11 cellular contexts compared by ENCODE assay signal in the genomic region with DNA sequence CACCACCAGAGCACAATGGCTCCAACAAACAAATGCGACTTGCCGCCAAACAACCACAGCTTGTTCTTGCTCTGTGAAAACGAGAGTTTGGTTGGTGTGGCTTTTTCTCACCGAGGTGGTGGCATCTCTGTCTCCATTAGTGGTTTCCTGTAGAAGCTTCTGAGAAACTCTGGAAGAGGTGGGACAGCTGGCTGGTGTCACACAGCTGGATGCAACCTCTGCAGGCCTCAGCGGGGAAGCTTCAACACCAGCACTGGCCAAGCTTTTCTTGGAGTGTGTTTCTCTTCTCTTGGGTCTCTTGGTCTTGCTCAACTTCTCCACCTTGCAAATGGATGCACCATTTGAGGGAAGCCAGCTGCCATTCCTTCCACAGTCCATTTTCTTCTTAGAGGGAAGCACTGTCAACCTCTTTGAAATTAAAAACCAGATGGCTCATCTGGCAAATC.
DNase-seq lines count a peak whose midpoint lies in the region.
"Had no signal": no experiment of that assay in that cellular context is flagged by ENCODE, and none has a peak within 500 bp of the region (broad histone marks: within the 10 kb centered on the region; RNA-seq: fewer than 3 reads in every experiment).

No MANE protein-coding gene starts in this region.

- peak in 1 of 5 donors; percentile 4 for DNase-seq in CD4-positive, alpha-beta memory T cell
- DNase-seq in KBM-7 (peak; percentile 66), mesenchymal stem cell (peak; percentile 39), cortex of kidney (lab: John Stamatoyannopoulos, UW) (no peak), NCI-H748 treated with DMSO at 0.1 percent for 48 hours (lab: John Stamatoyannopoulos, UW) (no peak), SKM-1 treated with dmso at 0.1 percent for 144 hours (lab: John Stamatoyannopoulos, UW; ENCODE audit: unreplicated experiment) (no peak), Ammon's horn (ENCODE audit: low spot score) (no peak)
- DNase-seq: NCI-H1417, NCI-H510A treated with DMSO at 0.1 percent for 48 hours had no signal

- in situ Hi-C loops in KBM-7 (cut with MboI; ENCODE audit: low pct_unique_long_range_greater_than_20kb, low sequenced_read_pairs): no loop called here

- CTCF ChIA-PET in CD4-positive, alpha-beta memory T cell (lab: Charles Lee; ENCODE audit: partially characterized antibody): interaction anchor here (0.5 to 2.0 kb wide), 2 partner anchors 15 to 21 kb away, joined by 4 to 13 read pairs; no protein-coding TSS in a partner anchor

- H3K4me1 ChIP-seq in CD4-positive, alpha-beta memory T cell (ENCODE audit: insufficient read depth, low read length): peaks cover 49% of the 10 kb centered on the region
- no peaks in the 10 kb centered on the region for H3K4me1 ChIP-seq in mesenchymal stem cell (ENCODE audit: control insufficient read depth, insufficient read depth, low read depth, low read length)

- H3K36me3 Mint-ChIP-seq in CD4-positive, alpha-beta memory T cell: no peaks in the 10 kb centered on the region
- no peaks in the 10 kb centered on the region for H3K36me3 Mint-ChIP-seq in activated naive CD8-positive, alpha-beta T cell

- intact Hi-C loops in CD4-positive, alpha-beta memory T cell (cut with micrococcal nuclease): loop anchor here (5.0 kb wide), 1 partner anchor 188 kb away; a partner anchor contains a TSS

- 68% methylated on average over 5 of the region's 5 CpGs for WGBS in mesenchymal stem cell

- no peak overlapping the region for H2BK15ac ChIP-seq in mesenchymal stem cell (ENCODE audit: low read depth, poor library complexity, severe bottlenecking)

- H4K8ac ChIP-seq in mesenchymal stem cell (ENCODE audit: low read length): no peak overlapping the region

- peak overlapping the region in 3 of 7 donors; percentile 1 to 60 (median 19) for H3K27ac Mint-ChIP-seq in CD4-positive, alpha-beta memory T cell
- H3K27ac Mint-ChIP-seq in activated naive CD8-positive, alpha-beta T cell: peak overlapping the region; percentile 76

- no peak overlapping the region for H2BK5ac ChIP-seq in mesenchymal stem cell (ENCODE audit: low read depth, low read length, poor library complexity, severe bottlenecking)

- H3K4me1 Mint-ChIP-seq in CD4-positive, alpha-beta memory T cell: peaks cover 29 to 42% (median 36%) of the 10 kb centered on the region in 4 donors
- H3K4me1 Mint-ChIP-seq in activated naive CD8-positive, alpha-beta T cell (ENCODE audit: low read depth): peaks cover 56% of the 10 kb centered on the region

- no peak overlapping the region for H2BK120ac ChIP-seq in mesenchymal stem cell (ENCODE audit: low read depth, low read length)

- no peak overlapping the region for H3K14ac ChIP-seq in mesenchymal stem cell (ENCODE audit: low read length in 2 of 2)

- H3K18ac ChIP-seq in mesenchymal stem cell (ENCODE audit: low read depth in 1 of 2, low read length in 2 of 2): no peak overlapping the region

- no peak overlapping the region for H2AK5ac ChIP-seq in mesenchymal stem cell (ENCODE audit: low read length, severe bottlenecking)

- H3K79me1 ChIP-seq in mesenchymal stem cell (replicated peaks; ENCODE audit: low read length, poor library complexity, severe bottlenecking): no peaks in the 10 kb centered on the region

- no peaks in the 10 kb centered on the region for H3K27me3 ChIP-seq in CD4-positive, alpha-beta memory T cell (ENCODE audit: insufficient read depth, low read length)
- H3K27me3 ChIP-seq in mesenchymal stem cell (ENCODE audit: control insufficient read depth in 1 of 2, insufficient read depth in 1 of 2, low read length in 2 of 2): peaks cover 29 to 79% of the 10 kb centered on the region in 2 experiments

- H3K36me3 ChIP-seq in CD4-positive, alpha-beta memory T cell (ENCODE audit: insufficient read depth, low read length): no peaks in the 10 kb centered on the region
- no peaks in the 10 kb centered on the region for H3K36me3 ChIP-seq in mesenchymal stem cell (ENCODE audit: control insufficient read depth in 1 of 2, insufficient read depth in 2 of 2, low read depth in 1 of 2, low read length in 2 of 2)
- H3K36me3 ChIP-seq: adrenal gland had no signal

- peaks cover 2 to 6% of the 10 kb centered on the region in 2 donors for H3K27me3 Mint-ChIP-seq in CD4-positive, alpha-beta memory T cell
- no peaks in the 10 kb centered on the region for H3K27me3 Mint-ChIP-seq in activated naive CD8-positive, alpha-beta T cell

- POLR2A ChIA-PET in CD4-positive, alpha-beta memory T cell (lab: Charles Lee; ENCODE audit: partially characterized antibody): interaction anchor here (0.8 kb wide), 1 partner anchor 10 kb away, joined by 3 read pairs; no protein-coding TSS in a partner anchor

- no peak overlapping the region for H3K27ac ChIP-seq in CD4-positive, alpha-beta memory T cell (ENCODE audit: low read depth, low read length)
- H3K27ac ChIP-seq in mesenchymal stem cell (ENCODE audit: low read length, poor library complexity, severe bottlenecking): no peak overlapping the region
- H3K27ac ChIP-seq: adrenal gland had no signal

- H3K9me3 ChIP-seq in CD4-positive, alpha-beta memory T cell (ENCODE audit: control insufficient read depth in 1 of 2, low read length in 2 of 2): no peaks in the 10 kb centered on the region
- H3K9me3 ChIP-seq in mesenchymal stem cell (ENCODE audit: control insufficient read depth, low read length): no peaks in the 10 kb centered on the region
- H3K9me3 ChIP-seq: adrenal gland had no signal

- H3K4me3 Mint-ChIP-seq in CD4-positive, alpha-beta memory T cell: peak overlapping the region in 6 of 8 donors; percentile 25 to 69 (median 42)
- H3K4me3 Mint-ChIP-seq in activated naive CD8-positive, alpha-beta T cell: peak overlapping the region; percentile 61

- H4K91ac ChIP-seq in mesenchymal stem cell (ENCODE audit: low read length): no peak overlapping the region

- H3K9ac ChIP-seq in mesenchymal stem cell (ENCODE audit: low read length): no peak overlapping the region

- no peak overlapping the region for H3K4me3 ChIP-seq in CD4-positive, alpha-beta memory T cell (ENCODE audit: low read length in 2 of 2)
- H3K4me3 ChIP-seq in mesenchymal stem cell (ENCODE audit: insufficient read depth in 1 of 2, low read depth in 1 of 2, low read length in 2 of 2): no peak overlapping the region
- H3K4me3 ChIP-seq: adrenal gland had no signal

- no peak overlapping the region for H3K4ac ChIP-seq in mesenchymal stem cell (ENCODE audit: low read depth in 1 of 2, low read length in 2 of 2)

- no peak overlapping the region for H3K23ac ChIP-seq in mesenchymal stem cell (ENCODE audit: low read length in 2 of 2)

- peaks cover 0 to 9% (median 2%) of the 10 kb centered on the region in 8 donors for H3K9me3 Mint-ChIP-seq in CD4-positive, alpha-beta memory T cell
- H3K9me3 Mint-ChIP-seq in activated naive CD8-positive, alpha-beta T cell (ENCODE audit: low read depth): no peaks in the 10 kb centered on the region

- H3K4me2 ChIP-seq in mesenchymal stem cell (ENCODE audit: low read length, poor library complexity, severe bottlenecking): no peak overlapping the region

- no peak overlapping the region for H2AFZ ChIP-seq in mesenchymal stem cell (ENCODE audit: low read depth, low read length)

- no peak overlapping the region for H2BK12ac ChIP-seq in mesenchymal stem cell (ENCODE audit: low read length in 2 of 2)

Comparison
In these comparisons a context has a peak if more than half of its experiments do, and no peak if none do; other contexts are left out.
1. DNase-seq: peak in KBM-7 (single experiment) and mesenchymal stem cell (single experiment); none in cortex of kidney (single experiment), NCI-H748 treated with DMSO at 0.1 percent for 48 hours (single experiment), SKM-1 treated with dmso at 0.1 percent for 144 hours (single experiment) and Ammon's horn (single experiment).